In genomic region chr16:56558024-56558747, GRCh38 we compare ENCODE assay signal across 9 cellular contexts. TPM values are rescaled to one million over a fixed set of nuclear protein-coding genes. Genes with fewer than 3 reads are reported as not detected.
DNase-seq lines count a peak whose midpoint lies in the region; ATAC-seq and TF ChIP-seq lines count a peak whose summit lies in the region.
"Had no signal": no experiment of that assay in that cellular context is flagged by ENCODE, and none has a peak within 500 bp of the region (broad histone marks: within the 10 kb centered on the region; RNA-seq: fewer than 3 reads in every experiment).

No MANE protein-coding gene starts in this region.

- H3K4me1 ChIP-seq in SK-N-SH (ENCODE audit: control insufficient read depth in 1 of 2, insufficient read depth in 2 of 2, low read depth in 1 of 2, low read length in 1 of 2) (peaks cover 5 to 6% of the 10 kb centered on the region in 2 experiments; a peak in 3 of 4 replicates), foreskin keratinocyte (peaks cover 5% of the 10 kb centered on the region)

- TF ChIP-seq CTCF in SK-N-SH (IDR thresholded peaks at IDR 0.05) (no peak), foreskin keratinocyte (conservative IDR thresholded peaks at IDR 0.05) (no peak)

- H3K79me2 ChIP-seq in SK-N-SH (ENCODE audit: insufficient read depth): no peaks in the 10 kb centered on the region

- peak overlapping the region in 1 of 2 experiments; percentile 46; a peak in 2 of 4 replicates for H3K27ac ChIP-seq in SK-N-SH (ENCODE audit: low read depth in 2 of 2, low read length in 1 of 2)
- H3K27ac ChIP-seq in foreskin keratinocyte: no peak overlapping the region

- no peak overlapping the region for H3K4me3 Mint-ChIP-seq in activated CD4-positive, alpha-beta memory T cell treated with anti-CD3 and anti-CD28 coated beads, Interleukin-2, amount 10 ng/mL, durations not matched to agents 7 days and 5 days

- peak in 1 of 2 experiments; percentile 53; a peak in 1 of 4 replicates for TF ChIP-seq EP300 in SK-N-SH (IDR thresholded peaks at IDR 0.05; ENCODE audit: borderline replicate concordance in 1 of 2, low read depth in 1 of 2, low read length in 1 of 2)

- H3K4me2 ChIP-seq in SK-N-SH: peak overlapping the region; percentile 69

- no peaks in the 10 kb centered on the region for H4K20me1 ChIP-seq in SK-N-SH (ENCODE audit: insufficient read depth)

- POLR2A ChIA-PET in SK-N-SH (lab: Yijun Ruan, JAX): no interaction called here
- POLR2A ChIA-PET in activated CD4-positive, alpha-beta memory T cell treated with anti-CD3 and anti-CD28 coated beads, Interleukin-2, amount 10 ng/mL, durations not matched to agents 7 days and 5 days (lab: Charles Lee): no interaction called here

- ATAC-seq in foreskin keratinocyte: peak; percentile 98
- ATAC-seq in HG02852 (IDR thresholded peaks at IDR 0.05; ENCODE audit: unreplicated experiment): no peak

- H3K27me3 Mint-ChIP-seq in activated CD4-positive, alpha-beta memory T cell treated with anti-CD3 and anti-CD28 coated beads, Interleukin-2, amount 10 ng/mL, durations not matched to agents 7 days and 5 days: peaks cover 49% of the 10 kb centered on the region

- 33% methylated on average over 4 of the region's 8 CpGs for WGBS in SK-N-SH (ENCODE audit: low lambda C conversion rate)

- TF ChIP-seq RAD21 in SK-N-SH (IDR thresholded peaks at IDR 0.05; ENCODE audit: low read length): no peak

- in situ Hi-C loops in ACHN (cut with HindIII; ENCODE audit: low pct_ligation_motif_present, low pct_unique_long_range_greater_than_20kb, low sequenced_read_pairs): no loop called here

- peak overlapping the region; percentile 76 for H2AFZ ChIP-seq in SK-N-SH (ENCODE audit: low read depth)

- DNase-seq in ACHN (peak; percentile 78), HPDE6-E6E7 (ENCODE audit: extremely low spot score) (peak; percentile 96), SK-N-SH (peak; percentile 47), foreskin keratinocyte (peak; percentile 77 to 90), CD1c-positive myeloid dendritic cell (ENCODE audit: extremely low spot score) (no peak), Kasumi-1 (lab: John Stamatoyannopoulos, UW) (no peak)
- no peak for DNase-seq in activated CD4-positive, alpha-beta memory T cell treated with anti-CD3 and anti-CD28 coated beads, Interleukin-2, amount 10 ng/mL, durations not matched to agents 7 days and 5 days

- peak overlapping the region in 1 of 2 experiments; percentile 41; a peak in 1 of 4 replicates for H3K4me3 ChIP-seq in SK-N-SH (ENCODE audit: low read depth in 2 of 2, low read length in 1 of 2)

- H3K27me3 ChIP-seq in SK-N-SH (ENCODE audit: insufficient read depth) (no peaks in the 10 kb centered on the region), foreskin keratinocyte (no peaks in the 10 kb centered on the region)

- no peaks in the 10 kb centered on the region for H3K36me3 Mint-ChIP-seq in activated CD4-positive, alpha-beta memory T cell treated with anti-CD3 and anti-CD28 coated beads, Interleukin-2, amount 10 ng/mL, durations not matched to agents 7 days and 5 days (ENCODE audit: low read depth)

- H3K9me2 ChIP-seq in SK-N-SH: no peaks in the 10 kb centered on the region

- H3K27ac Mint-ChIP-seq in activated CD4-positive, alpha-beta memory T cell treated with anti-CD3 and anti-CD28 coated beads, Interleukin-2, amount 10 ng/mL, durations not matched to agents 7 days and 5 days: no peak overlapping the region

- no peak overlapping the region for H3K9ac ChIP-seq in SK-N-SH

- no peaks in the 10 kb centered on the region for H3K36me3 ChIP-seq in SK-N-SH (replicated peaks in 1 of 2; ENCODE audit: control insufficient read depth in 1 of 2, insufficient read depth in 2 of 2, low read length in 1 of 2)

- CTCF ChIA-PET in SK-N-SH (lab: Yijun Ruan, JAX): interaction anchor here (0.6 to 0.9 kb wide), 3 partner anchors 67 to 1140 kb away, joined by 3 to 4 read pairs (median 3); no protein-coding TSS in a partner anchor
- CTCF ChIA-PET in activated CD4-positive, alpha-beta memory T cell treated with anti-CD3 and anti-CD28 coated beads, Interleukin-2, amount 10 ng/mL, durations not matched to agents 7 days and 5 days (lab: Charles Lee): no interaction called here

- H3F3A ChIP-seq in SK-N-SH (replicated peaks; ENCODE audit: insufficient read depth): peaks cover 3% of the 10 kb centered on the region

- H3K9me3 ChIP-seq in SK-N-SH: no peaks in the 10 kb centered on the region

- no peaks in the 10 kb centered on the region for H3K4me1 Mint-ChIP-seq in activated CD4-positive, alpha-beta memory T cell treated with anti-CD3 and anti-CD28 coated beads, Interleukin-2, amount 10 ng/mL, durations not matched to agents 7 days and 5 days

- no peaks in the 10 kb centered on the region for H3K9me3 Mint-ChIP-seq in activated CD4-positive, alpha-beta memory T cell treated with anti-CD3 and anti-CD28 coated beads, Interleukin-2, amount 10 ng/mL, durations not matched to agents 7 days and 5 days

TF ChIP-seq in SK-N-SH, 30 proteins besides CTCF, POLR2A, EP300 and RAD21:
- peak; percentile 57 for TF ChIP-seq TCF12 (IDR thresholded peaks at IDR 0.05)
- no peak for TF ChIP-seq USF1 (IDR thresholded peaks at IDR 0.05; ENCODE audit: borderline replicate concordance, low read depth)
- TF ChIP-seq, protein P1, sequence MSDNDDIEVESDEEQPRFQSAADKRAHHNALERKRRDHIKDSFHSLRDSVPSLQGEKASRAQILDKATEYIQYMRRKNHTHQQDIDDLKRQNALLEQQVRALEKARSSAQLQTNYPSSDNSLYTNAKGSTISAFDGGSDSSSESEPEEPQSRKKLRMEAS (IDR thresholded peaks at IDR 0.05; ENCODE audit: low read depth): peak; percentile 54; the same call in 1 of the 2 replicates
- TF ChIP-seq PBX3 (IDR thresholded peaks at IDR 0.05): peak; percentile 33
- TF ChIP-seq FOXM1 (IDR thresholded peaks at IDR 0.05; ENCODE audit: low read depth): no peak
- peak; percentile 96 for TF ChIP-seq NFIC (IDR thresholded peaks at IDR 0.05; ENCODE audit: borderline replicate concordance)
- TF ChIP-seq FOXJ3 (CRISPR knock-in tag; IDR thresholded peaks at IDR 0.05): no peak
- peak; percentile 89 for TF ChIP-seq FOSL2 (IDR thresholded peaks at IDR 0.05; ENCODE audit: borderline replicate concordance, low read depth)
- TF ChIP-seq MEF2A (IDR thresholded peaks at IDR 0.05; ENCODE audit: borderline replicate concordance, low read depth): no peak

RNA-seq across cellular contexts. Expression of gene MT4, which starts 6.7 kb away (rescaled TPM):
- polyA plus RNA-seq in SK-N-SH (2012; rRNA removed) (not detected in 2 replicates), foreskin keratinocyte (not detected in 2 replicates)
- not detected in 2 replicates for polyA plus RNA-seq in SK-N-SH (2012; cell fraction: cytosol; rRNA removed)
- polyA plus RNA-seq in SK-N-SH (2012; cell fraction: nucleus; rRNA removed): not detected in 2 replicates
- total RNA-seq in foreskin keratinocyte: not detected in 2 replicates
- not detected for total RNA-seq in activated CD4-positive, alpha-beta memory T cell treated with anti-CD3 and anti-CD28 coated beads, Interleukin-2, amount 10 ng/mL, durations not matched to agents 7 days and 5 days
- total RNA-seq: frontal cortex had no signal

RNA-seq across cellular contexts. Expression of gene MT3, which starts 31.1 kb away (rescaled TPM):
- 0.43 TPM in 1 of 2 replicates, not detected in the other for polyA plus RNA-seq in SK-N-SH (2012; rRNA removed)
- polyA plus RNA-seq in SK-N-SH (2012; cell fraction: cytosol; rRNA removed): 0.08 and 0.12 TPM in 2 replicates
- 0.22 TPM in 1 of 2 replicates, not detected in the other for polyA plus RNA-seq in SK-N-SH (2012; cell fraction: nucleus; rRNA removed)
- total RNA-seq in foreskin keratinocyte: not detected in 2 replicates
- polyA plus RNA-seq in foreskin keratinocyte: not detected in 2 replicates
- 1 to 10 TPM; 1.8 to 2.5 TPM for total RNA-seq in activated CD4-positive, alpha-beta memory T cell treated with anti-CD3 and anti-CD28 coated beads, Interleukin-2, amount 10 ng/mL, durations not matched to agents 7 days and 5 days

RNA-seq across cellular contexts. Expression of gene BBS2, which starts 38.4 kb away (rescaled TPM):
- 74.3 and 93.5 TPM in 2 replicates for polyA plus RNA-seq in SK-N-SH (2012; rRNA removed)
- polyA plus RNA-seq in SK-N-SH (2012; cell fraction: cytosol; rRNA removed): 70.3 and 97.7 TPM in 2 replicates
- 116 and 206 TPM in 2 replicates for polyA plus RNA-seq in SK-N-SH (2012; cell fraction: nucleus; rRNA removed)
- total RNA-seq in foreskin keratinocyte: 53.4 and 57.8 TPM in 2 replicates
- polyA plus RNA-seq in foreskin keratinocyte: 22.9 and 25.4 TPM in 2 replicates
- 10 to 100 TPM; 15.6 to 18.4 TPM for total RNA-seq in activated CD4-positive, alpha-beta memory T cell treated with anti-CD3 and anti-CD28 coated beads, Interleukin-2, amount 10 ng/mL, durations not matched to agents 7 days and 5 days

RNA-seq across cellular contexts. Expression of gene MT2A, which starts 50.2 kb away (rescaled TPM):
- polyA plus RNA-seq in SK-N-SH (2012; rRNA removed): 79.9 and 133 TPM in 2 replicates
- polyA plus RNA-seq in SK-N-SH (2012; cell fraction: cytosol; rRNA removed): 69.0 and 90.2 TPM in 2 replicates
- polyA plus RNA-seq in SK-N-SH (2012; cell fraction: nucleus; rRNA removed): 67.8 and 133 TPM in 2 replicates
- 4,420 and 5,254 TPM in 2 replicates for total RNA-seq in foreskin keratinocyte
- polyA plus RNA-seq in foreskin keratinocyte: 5,670 and 6,844 TPM in 2 replicates
- 10 to 100 TPM; 47.9 to 51.4 TPM for total RNA-seq in activated CD4-positive, alpha-beta memory T cell treated with anti-CD3 and anti-CD28 coated beads, Interleukin-2, amount 10 ng/mL, durations not matched to agents 7 days and 5 days

Comparison
In these comparisons a context has a peak if more than half of its experiments do, and no peak if none do; other contexts are left out.
1. DNase-seq: peak in ACHN (single experiment), HPDE6-E6E7 (single experiment), SK-N-SH (single experiment) and foreskin keratinocyte (2 of 2); none in CD1c-positive myeloid dendritic cell (single experiment), activated CD4-positive, alpha-beta memory T cell treated with anti-CD3 and anti-CD28 coated beads, Interleukin-2, amount 10 ng/mL, durations not matched to agents 7 days and 5 days (single experiment) and Kasumi-1 (0 of 2).